ENCODE assay signal across 1 cellular context in genomic region chr19:34364462-34364829, GRCh38.
TF ChIP-seq lines count a peak whose summit lies in the region.

No MANE protein-coding gene starts in this region.

TF ChIP-seq in HCT116, 20 proteins besides CTCF, POLR2A, EP300 and RAD21 (continued from another document):
- no peak for TF ChIP-seq ZBTB33 (IDR thresholded peaks at IDR 0.05; ENCODE audit: extremely low read depth, insufficient replicate concordance, low read length)
- TF ChIP-seq TCF7L2 (IDR thresholded peaks at IDR 0.05; ENCODE audit: borderline replicate concordance, extremely low read depth, insufficient read depth, insufficient read length) = no peak
- TF ChIP-seq ATF3 (IDR thresholded peaks at IDR 0.05) = no peak
- TF ChIP-seq EZH2 (IDR thresholded peaks at IDR 0.05) = no peak
- no peak for TF ChIP-seq SRF (IDR thresholded peaks at IDR 0.05; ENCODE audit: low read depth)
- TF ChIP-seq ZFX (IDR thresholded peaks at IDR 0.05) = no peak
- no peak for TF ChIP-seq JUND (IDR thresholded peaks at IDR 0.05)
- TF ChIP-seq ELF1 (IDR thresholded peaks at IDR 0.05; ENCODE audit: borderline replicate concordance, low read depth) = no peak
- TF ChIP-seq, protein P1, sequence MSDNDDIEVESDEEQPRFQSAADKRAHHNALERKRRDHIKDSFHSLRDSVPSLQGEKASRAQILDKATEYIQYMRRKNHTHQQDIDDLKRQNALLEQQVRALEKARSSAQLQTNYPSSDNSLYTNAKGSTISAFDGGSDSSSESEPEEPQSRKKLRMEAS (IDR thresholded peaks at IDR 0.05) = no peak; the same call in 1 of the 2 replicates
- no peak for TF ChIP-seq EGR1 (IDR thresholded peaks at IDR 0.05; ENCODE audit: low read depth)
- TF ChIP-seq SP1 (IDR thresholded peaks at IDR 0.05; ENCODE audit: low read depth) = no peak
- TF ChIP-seq CEBPB (IDR thresholded peaks at IDR 0.05; ENCODE audit: low read depth) = no peak
- TF ChIP-seq ZNF274 (IDR thresholded peaks at IDR 0.05; ENCODE audit: low read depth, low read length) = no peak
- TF ChIP-seq POLR2AphosphoS5 (IDR thresholded peaks at IDR 0.05; ENCODE audit: low read depth, low read length) = no peak
- no peak for TF ChIP-seq CBX3 (IDR thresholded peaks at IDR 0.05; ENCODE audit: low read depth)
